In genomic region chr5:178121450-178122276, GRCh38 we compare ENCODE assay signal across 9 cellular contexts. TPM values are rescaled to one million over a fixed set of nuclear protein-coding genes. Genes with fewer than 3 reads are reported as not detected.
DNase-seq lines count a peak whose midpoint lies in the region; ATAC-seq and TF ChIP-seq lines count a peak whose summit lies in the region.
"Had no signal": no experiment of that assay in that cellular context is flagged by ENCODE, and none has a peak within 500 bp of the region (broad histone marks: within the 10 kb centered on the region; RNA-seq: fewer than 3 reads in every experiment).

No MANE protein-coding gene starts in this region.

- H3K27me3 ChIP-seq in heart right ventricle: peaks cover 0 to 16% (median 6%) of the 10 kb centered on the region in 7 donors

- POLR2A ChIA-PET in AG04449 (lab: Yijun Ruan, JAX): no interaction called here

- WGBS in heart right ventricle, 2 donors: 65 to 72% methylated on average over 36 of the region's 36 CpGs

- no peak for TF ChIP-seq CTCF in AG04449 (IDR thresholded peaks at IDR 0.05; ENCODE audit: insufficient read depth, low read length, missing control alignments)
- TF ChIP-seq CTCF in heart right ventricle (IDR thresholded peaks at IDR 0.05): no peak
- TF ChIP-seq CTCF in mucosa of descending colon (IDR thresholded peaks at IDR 0.05): no peak

- DNase-seq in AG04449 (ENCODE audit: low read depth, low spot score) (no peak), SHP77 (lab: John Stamatoyannopoulos, UW) (peak; percentile 40 to 75), heart right ventricle (peak in 1 of 2 donors; percentile 36), mucosa of descending colon (no peak), islet precursor cell (no peak)
- DNase-seq: cortex of kidney had no signal

- peak; percentile 14 for TF ChIP-seq POLR2A in GM18951 (IDR thresholded peaks at IDR 0.05; ENCODE audit: extremely low read depth, insufficient read depth, insufficient read length)

- H3K9me3 ChIP-seq in heart right ventricle: no peaks in the 10 kb centered on the region
- H3K9me3 ChIP-seq in mucosa of descending colon: no peaks in the 10 kb centered on the region

- ATAC-seq in heart right ventricle (peak in 7 of 8 donors; percentile 25 to 78 (median 48)), HG02610 (IDR thresholded peaks at IDR 0.05; ENCODE audit: unreplicated experiment) (no peak), mucosa of descending colon (no peak), HG03095 (IDR thresholded peaks at IDR 0.05; ENCODE audit: unreplicated experiment) (no peak)

- in situ Hi-C loops in GM18951 (cut with MboI; ENCODE audit: low sequenced_read_pairs, unreplicated experiment): no loop called here

- intact Hi-C loops in heart right ventricle (cut with DNase I) (no loop called here), mucosa of descending colon (cut with DNase I, micrococcal nuclease) (no loop called here)

- CTCF ChIA-PET in AG04449 (lab: Yijun Ruan, JAX): interaction anchor here (0.7 to 1.7 kb wide), 3 partner anchors 9 to 59 kb away, joined by 3 to 9 read pairs (median 4); partner anchors contain the start of gene RMND5B

- peaks cover 0 to 9% (median 0%) of the 10 kb centered on the region in 9 donors for H3K36me3 ChIP-seq in heart right ventricle
- H3K36me3 ChIP-seq in mucosa of descending colon (ENCODE audit: low read depth): no peaks in the 10 kb centered on the region

- peaks cover 3 to 69% (median 51%) of the 10 kb centered on the region in 9 donors for H3K4me1 ChIP-seq in heart right ventricle
- H3K4me1 ChIP-seq in mucosa of descending colon (ENCODE audit: low read depth): peaks cover 19% of the 10 kb centered on the region

- H3K27ac ChIP-seq in heart right ventricle: peak overlapping the region in 6 of 10 donors; percentile 34 to 83 (median 42)

- H3K4me3 ChIP-seq in AG04449 (ENCODE audit: low read depth, low read length): peak overlapping the region; percentile 25; the same call in 1 of the 2 replicates
- peak overlapping the region in 9 of 10 donors; percentile 7 to 46 (median 25) for H3K4me3 ChIP-seq in heart right ventricle
- H3K4me3 ChIP-seq in mucosa of descending colon: no peak overlapping the region

RNA-seq across cellular contexts. Expression of gene N4BP3, which starts 8.3 kb away (rescaled TPM):
- 1 to 10 TPM; 1.1 to 5.5 (median 2.5) TPM for total RNA-seq in heart right ventricle
- polyA plus RNA-seq in heart right ventricle: 1 to 10 TPM; 2.9 to 3.4 TPM
- total RNA-seq in mucosa of descending colon: 1 to 10 TPM in 2 of 3 donors, under 1 TPM in 1; 0.82 to 4.0 (median 1.7) TPM

RNA-seq across cellular contexts. Expression of gene RMND5B, which starts 9.2 kb away (rescaled TPM):
- total RNA-seq in heart right ventricle (10 to 100 TPM; 29.1 to 38.5 (median 32.8) TPM), mucosa of descending colon (10 to 100 TPM; 34.9 to 54.2 (median 40.8) TPM)
- polyA plus RNA-seq in heart right ventricle: 10 to 100 TPM; 29.3 to 34.2 TPM

RNA-seq across cellular contexts. Expression of gene NHP2, which starts 32.0 kb away (rescaled TPM):
- total RNA-seq in heart right ventricle: 10 to 100 TPM; 66.7 to 95.8 (median 74.5) TPM
- polyA plus RNA-seq in heart right ventricle: 100 to 1,000 TPM in 1 of 2 donors, 10 to 100 TPM in 1; 59.8 to 272 TPM
- total RNA-seq in mucosa of descending colon: 10 to 100 TPM; 64.8 to 90.2 (median 68.5) TPM

Comparison
In these comparisons a context has a peak if more than half of its experiments do, and no peak if none do; other contexts are left out.
1. DNase-seq: peak in SHP77 (2 of 2); none in AG04449 (single experiment), mucosa of descending colon (0 of 3) and islet precursor cell (single experiment).
2. ATAC-seq: peak in heart right ventricle (7 of 8); none in HG02610 (single experiment), mucosa of descending colon (single experiment) and HG03095 (single experiment).